20 cellular contexts compared by ENCODE assay signal in genomic region chr22:44426981-44427380, GRCh38.
"Had no signal": no experiment of that assay in that cellular context is flagged by ENCODE, and none has a peak within 500 bp of the region (broad histone marks: within the 10 kb centered on the region; RNA-seq: fewer than 3 reads in every experiment).

No MANE protein-coding gene starts in this region.

- DNase-seq: colonic mucosa; effector memory CD4-positive, alpha-beta T cell; erythroblast; esophagus squamous epithelium; left ventricle myocardium superior; naive B cell; nucleus accumbens; stimulated activated CD4-positive, alpha-beta T cell treated with anti-CD3 and anti-CD28 coated beads, Interleukin-15, amount 100 ng/mL, for 24 hours; stimulated activated CD4-positive, alpha-beta T cell treated with anti-CD3 and anti-CD28 coated beads, Interleukin-2, amount 100 ng/mL, for 48 hours; stimulated activated naive B cell treated with anti-CD40 and anti-IgM and Interleukin-4, amounts not matched to agents 10 μg/mL and 1 μg/mL and 100 μg/mL, for 72 hours; stimulated activated naive CD8-positive, alpha-beta T cell treated with anti-CD3 and anti-CD28 coated beads, Interleukin-15, amount 100 ng/mL, for 72 hours; trophoblast cell had no signal

- H3K9me3 ChIP-seq: colonic mucosa, esophagus squamous epithelium, mucosa of descending colon, prostate gland, right atrium auricular region, suprapubic skin had no signal

- H3K27ac ChIP-seq: colonic mucosa, esophagus squamous epithelium, prostate gland, right atrium auricular region, skin epidermis, suprapubic skin had no signal

- H3K4me3 ChIP-seq: colonic mucosa, esophagus squamous epithelium, lung, mucosa of descending colon, prostate gland, right atrium auricular region, skin epidermis, suprapubic skin had no signal

- H3K4me1 ChIP-seq: colonic mucosa, esophagus squamous epithelium, prostate gland, suprapubic skin had no signal

- H3K36me3 ChIP-seq: colonic mucosa, esophagus squamous epithelium, prostate gland, right atrium auricular region, suprapubic skin had no signal

- H3K27me3 ChIP-seq: colonic mucosa, right atrium auricular region had no signal

- ATAC-seq: left ventricle myocardium superior; mucosa of descending colon; natural killer cell treated with Interleukin-12 subunit alpha and Interleukin-12 subunit beta and Interleukin-15 and Interleukin-18, amount 100 ng/mL, for 72 hours; sciatic nerve; stimulated activated naive B cell treated with anti-CD40 and anti-IgM and Interleukin-4, amounts not matched to agents 10 μg/mL and 1 μg/mL and 100 μg/mL, for 72 hours; stimulated activated naive CD8-positive, alpha-beta T cell treated with anti-CD3 and anti-CD28 coated beads, Interleukin-15, amount 100 ng/mL, for 72 hours had no signal
